Comparison of ENCODE assay signal across 8 cellular contexts in the genomic region with DNA sequence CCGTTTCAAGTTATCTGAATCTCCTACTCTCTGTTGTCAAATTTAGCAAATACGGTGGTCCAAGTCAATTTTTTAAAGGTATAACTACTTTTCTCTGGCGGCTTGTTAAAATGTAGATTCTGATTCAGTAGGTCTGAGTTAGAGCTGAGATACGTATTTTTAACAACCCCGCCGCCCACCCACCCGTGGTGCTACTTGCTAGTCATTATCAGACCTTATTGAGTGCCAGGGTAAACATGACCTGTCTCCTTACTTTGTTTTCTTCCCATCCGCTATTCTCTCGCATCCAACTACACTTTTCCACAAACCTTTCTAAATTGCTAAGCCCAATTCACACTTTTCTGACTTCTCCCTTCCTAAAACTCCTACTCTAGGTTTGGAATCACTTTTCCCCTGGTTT. TPM values are rescaled to one million over a fixed set of nuclear protein-coding genes. Genes with fewer than 3 reads are reported as not detected.
DNase-seq lines count a peak whose midpoint lies in the region; ATAC-seq, FAIRE-seq and TF ChIP-seq lines count a peak whose summit lies in the region.

No MANE protein-coding gene starts in this region.

- peak overlapping the region; percentile 94 for H3K9ac ChIP-seq in HUES64 (ENCODE audit: low read depth, low read length)
- H3K9ac ChIP-seq in astrocyte (ENCODE audit: low read length), result peak overlapping the region; percentile 98

- H3K4me3 Mint-ChIP-seq in astrocyte (ENCODE audit: unreplicated experiment) (peak overlapping the region; percentile 97), mesothelial cell of epicardium (peak overlapping the region; percentile 99)

- POLR2A ChIA-PET in AG04450 (lab: Yijun Ruan, JAX), result interaction anchor here (0.7 to 1.7 kb wide), 2 partner anchors 9 to 177 kb away, joined by 3 to 15 read pairs; partner anchors contain the start of gene IFT74

- under 1% methylated on average over 9 of the region's 9 CpGs for WGBS in HUES64

- H3K4me1 ChIP-seq in HUES64 (ENCODE audit: insufficient read depth, low read length), result peaks cover 10% of the 10 kb centered on the region; the same call in 1 of the 2 replicates
- peaks cover 9% of the 10 kb centered on the region for H3K4me1 ChIP-seq in astrocyte (ENCODE audit: insufficient read depth, low read length)
- H3K4me1 ChIP-seq in tibial artery, result peaks cover 0 to 28% (median 25%) of the 10 kb centered on the region in 4 donors

- peak overlapping the region; percentile 94 for H3K4me2 ChIP-seq in astrocyte (ENCODE audit: low read length)

- peak overlapping the region; percentile 100 for H3K27ac Mint-ChIP-seq in astrocyte (ENCODE audit: unreplicated experiment)
- H3K27ac Mint-ChIP-seq in mesothelial cell of epicardium, result peak overlapping the region; percentile 100

- ATAC-seq in left lobe of liver, result no peak

- H3K36me3 ChIP-seq in HUES64 (ENCODE audit: insufficient read depth, low read length), result no peaks in the 10 kb centered on the region
- H3K36me3 ChIP-seq in astrocyte (ENCODE audit: insufficient read depth, low read length), result no peaks in the 10 kb centered on the region
- H3K36me3 ChIP-seq in tibial artery, result no peaks in the 10 kb centered on the region

- CTCF ChIA-PET in AG04450 (lab: Charles Lee), result no interaction called here

- DNase-seq in AG04450 (ENCODE audit: low read depth, low spot score) (no peak), astrocyte (ENCODE audit: low read depth) (peak; percentile 9), mesothelial cell of epicardium (ENCODE audit: low spot score in 2 of 2, unreplicated experiment in 2 of 2) (no peak), tibial artery (no peak), D721Med (ENCODE audit: insufficient read length, low spot score) (no peak), left lobe of liver (ENCODE audit: low spot score) (no peak), hypothalamus (lab: John Stamatoyannopoulos, UW) (no peak)

- H3K4me1 Mint-ChIP-seq in astrocyte (ENCODE audit: low read depth, unreplicated experiment) (peaks cover 21% of the 10 kb centered on the region), mesothelial cell of epicardium (peaks cover 24% of the 10 kb centered on the region)

- H3K27ac ChIP-seq in AG04450 (ENCODE audit: low read depth, low read length) (no peak overlapping the region), HUES64 (ENCODE audit: low read depth, low read length) (peak overlapping the region; percentile 99), astrocyte (ENCODE audit: low read depth, low read length) (peak overlapping the region; percentile 100), tibial artery (peak overlapping the region; percentile 99)

- peak overlapping the region; percentile 98 for H2AFZ ChIP-seq in astrocyte (ENCODE audit: low read depth, low read length)

- FAIRE-seq in astrocyte (lab: Jason Lieb, UNC) (no peak), D721Med (lab: Jason Lieb, UNC) (no peak)

- H4K20me1 ChIP-seq in astrocyte (ENCODE audit: insufficient read depth, low read length), result peaks cover 24% of the 10 kb centered on the region

- peak overlapping the region; percentile 92 for H3K4me3 ChIP-seq in AG04450 (ENCODE audit: low read depth, low read length)
- H3K4me3 ChIP-seq in HUES64 (ENCODE audit: low read length), result peak overlapping the region; percentile 97
- H3K4me3 ChIP-seq in astrocyte (ENCODE audit: insufficient read depth, low read depth, low read length), result peak overlapping the region; percentile 93
- H3K4me3 ChIP-seq in tibial artery, result peak overlapping the region; percentile 92 to 97

- peaks cover 5% of the 10 kb centered on the region; the same call in 1 of the 2 replicates for H3K9me3 ChIP-seq in AG04450 (ENCODE audit: control insufficient read depth, insufficient read depth, low read length)
- H3K9me3 ChIP-seq in HUES64 (ENCODE audit: insufficient read depth, low read depth, low read length), result no peaks in the 10 kb centered on the region
- no peaks in the 10 kb centered on the region for H3K9me3 ChIP-seq in astrocyte (ENCODE audit: insufficient read depth, low read depth, low read length)
- no peaks in the 10 kb centered on the region for H3K9me3 ChIP-seq in tibial artery

- intact Hi-C loops in tibial artery (cut with DNase I; ENCODE audit: low total_unique reads), result no loop called here

- H3K36me3 Mint-ChIP-seq in astrocyte (ENCODE audit: low read depth, unreplicated experiment) (no peaks in the 10 kb centered on the region), mesothelial cell of epicardium (no peaks in the 10 kb centered on the region)

- H3K27me3 ChIP-seq in AG04450 (ENCODE audit: control insufficient read depth, insufficient read depth, low read length) (no peaks in the 10 kb centered on the region), HUES64 (ENCODE audit: insufficient read depth, low read length) (no peaks in the 10 kb centered on the region), astrocyte (ENCODE audit: insufficient read depth, low read length) (no peaks in the 10 kb centered on the region), tibial artery (no peaks in the 10 kb centered on the region)

- no peaks in the 10 kb centered on the region for H3K9me3 Mint-ChIP-seq in astrocyte (ENCODE audit: unreplicated experiment)
- no peaks in the 10 kb centered on the region for H3K9me3 Mint-ChIP-seq in mesothelial cell of epicardium

- TF ChIP-seq CTCF in AG04450 (IDR thresholded peaks at IDR 0.05; ENCODE audit: low read depth, low read length) (no peak), astrocyte (IDR thresholded peaks at IDR 0.05; ENCODE audit: insufficient read depth, low read depth, low read length) (no peak), mesothelial cell of epicardium (IDR thresholded peaks at IDR 0.05; ENCODE audit: unreplicated experiment) (no peak), tibial artery (IDR thresholded peaks at IDR 0.05) (no peak), D721Med (IDR thresholded peaks at IDR 0.05; ENCODE audit: insufficient read depth, missing control alignments) (no peak)

- H3K79me2 ChIP-seq in astrocyte (ENCODE audit: insufficient read depth, low read length), result peaks cover 46% of the 10 kb centered on the region

- no peaks in the 10 kb centered on the region for H3K27me3 Mint-ChIP-seq in astrocyte (ENCODE audit: low read depth, unreplicated experiment)
- no peaks in the 10 kb centered on the region for H3K27me3 Mint-ChIP-seq in mesothelial cell of epicardium (ENCODE audit: low read depth)

RNA-seq across cellular contexts. Expression of gene PLAA, which starts 0.7 kb away (rescaled TPM):
- polyA plus RNA-seq in AG04450 (2011; rRNA removed), result 21.8 and 27.3 TPM in 2 replicates
- 33.3 and 46.5 TPM in 2 replicates for polyA minus RNA-seq in AG04450 (2011; rRNA and poly(A)+ RNA removed)
- polyA plus RNA-seq in HUES64 (2013, experiment 1 of 2), result 39.6 TPM
- polyA plus RNA-seq in HUES64 (2013, experiment 2 of 2), result 41.3 TPM
- total RNA-seq in astrocyte, result 41.3 and 43.0 TPM in 2 replicates
- 33.1 to 38.3 TPM (median 34.4 TPM) in 3 replicates for total RNA-seq in mesothelial cell of epicardium
- total RNA-seq in left lobe of liver, result 12.5 TPM

RNA-seq across cellular contexts. Expression of gene IFT74, which starts 8.5 kb away (rescaled TPM):
- polyA plus RNA-seq in AG04450 (2011; rRNA removed), result 9.4 and 15.6 TPM in 2 replicates
- polyA minus RNA-seq in AG04450 (2011; rRNA and poly(A)+ RNA removed), result 12.4 and 13.4 TPM in 2 replicates
- polyA plus RNA-seq in HUES64 (2013, experiment 1 of 2), result 10.1 TPM
- polyA plus RNA-seq in HUES64 (2013, experiment 2 of 2), result 14.9 TPM
- total RNA-seq in astrocyte, result 10.1 and 10.9 TPM in 2 replicates
- total RNA-seq in mesothelial cell of epicardium, result 21.8 to 22.1 TPM (median 22.1 TPM) in 3 replicates
- 5.2 TPM for total RNA-seq in left lobe of liver

RNA-seq across cellular contexts. Expression of gene CAAP1, which starts 55.1 kb away (rescaled TPM):
- 16.5 and 21.8 TPM in 2 replicates for polyA plus RNA-seq in AG04450 (2011; rRNA removed)
- polyA minus RNA-seq in AG04450 (2011; rRNA and poly(A)+ RNA removed), result 6.2 and 7.8 TPM in 2 replicates
- 21.9 TPM for polyA plus RNA-seq in HUES64 (2013, experiment 1 of 2)
- polyA plus RNA-seq in HUES64 (2013, experiment 2 of 2), result 28.5 TPM
- total RNA-seq in astrocyte (16.3 and 16.7 TPM in 2 replicates), mesothelial cell of epicardium (18.7 to 23.6 TPM (median 19.5 TPM) in 3 replicates), left lobe of liver (10.5 TPM)

RNA-seq across cellular contexts. Expression of gene LRRC19, which starts 57.7 kb away (rescaled TPM):
- polyA plus RNA-seq in AG04450 (2011; rRNA removed), result not detected in 2 replicates
- 0.61 TPM in 1 of 2 replicates, not detected in the other for polyA minus RNA-seq in AG04450 (2011; rRNA and poly(A)+ RNA removed)
- not detected for polyA plus RNA-seq in HUES64 (2013, experiment 1 of 2)
- not detected for polyA plus RNA-seq in HUES64 (2013, experiment 2 of 2)
- total RNA-seq in astrocyte (not detected in 2 replicates), mesothelial cell of epicardium (not detected in 3 replicates), left lobe of liver (0.55 TPM)
